8 cellular contexts compared by ENCODE assay signal in the genomic region with DNA sequence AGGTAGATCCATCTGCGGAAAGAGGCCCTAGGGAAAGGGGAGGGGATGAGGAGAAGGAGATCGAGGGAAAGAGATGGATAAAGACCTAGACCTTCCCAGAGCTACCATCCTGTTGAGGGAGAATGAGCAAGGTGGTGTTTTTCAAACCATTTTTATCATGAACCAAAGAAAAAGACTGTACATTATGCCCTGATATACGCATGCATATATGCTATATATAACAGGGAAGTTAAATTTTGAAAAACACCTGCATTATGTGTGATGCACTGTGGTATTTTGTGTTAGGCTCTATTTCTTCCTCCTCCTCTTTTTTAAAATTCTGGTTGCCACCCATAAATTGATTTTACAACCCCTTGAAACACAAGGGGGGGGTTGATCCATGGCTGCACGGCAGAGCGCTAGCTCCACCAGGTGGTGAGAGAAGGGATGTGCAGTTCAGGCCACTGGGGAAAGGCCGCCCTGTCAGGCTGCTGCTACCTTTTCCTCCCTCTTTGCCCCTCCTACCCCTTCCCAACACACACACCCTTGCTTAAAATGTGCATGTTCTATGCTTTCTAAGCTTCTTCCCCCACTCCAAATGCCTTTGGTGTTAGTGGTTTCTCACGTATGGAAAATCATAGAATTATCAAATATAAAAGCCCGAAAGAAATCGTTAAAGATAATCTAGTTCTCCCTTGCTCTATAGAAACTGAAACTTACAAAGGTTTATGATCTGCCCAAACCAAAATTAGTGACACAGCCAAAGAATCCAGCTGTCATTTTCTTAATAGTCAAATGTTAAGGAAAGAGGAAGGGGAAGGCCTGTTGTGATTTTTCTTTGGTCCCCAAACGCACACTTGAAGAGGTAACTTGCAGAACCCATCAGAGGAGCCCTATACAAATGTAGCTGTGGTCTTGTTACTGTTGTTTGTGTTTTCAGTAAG.
A peak's percentile ranks its signal among the peaks of the same experiment; 100 is the strongest.
DNase-seq lines count a peak whose midpoint lies in the region; ATAC-seq and TF ChIP-seq lines count a peak whose summit lies in the region.

No MANE protein-coding gene starts in this region.

- DNase-seq in NCI-H748 treated with DMSO at 0.1 percent for 48 hours (lab: John Stamatoyannopoulos, UW) = peak; percentile 30
- peak in 36 of 58 donors; percentile 4 to 77 (median 22) for DNase-seq in anterior cingulate cortex (lab: John Stamatoyannopoulos, UW)
- peak; percentile 22 to 35 for DNase-seq in hippocampal formation (lab: John Stamatoyannopoulos, UW)
- peak; percentile 5 for DNase-seq in stimulated activated CD4-positive, alpha-beta T cell treated with anti-CD3 and anti-CD28 coated beads, Interleukin-15, amount 100 ng/mL, for 48 hours (ENCODE audit: low read depth in 2 of 2)
- no peak for DNase-seq in cerebellar nuclear complex (lab: John Stamatoyannopoulos, UW)

- H3K79me2 ChIP-seq in DOHH2 (ENCODE audit: control insufficient read depth, low read length) = no peaks in the 10 kb centered on the region

- no peak overlapping the region for H3K27ac ChIP-seq in DOHH2 (ENCODE audit: low read depth, low read length)

- no peaks in the 10 kb centered on the region for H3F3A ChIP-seq in DOHH2 (ENCODE audit: control insufficient read depth, insufficient read depth)

- no peaks in the 10 kb centered on the region for H3K4me1 ChIP-seq in DOHH2 (ENCODE audit: control insufficient read depth, low read length)

- H3K9me2 ChIP-seq in DOHH2 (replicated peaks; ENCODE audit: control insufficient read depth, low read length) = no peaks in the 10 kb centered on the region

- no peaks in the 10 kb centered on the region for H3K9me3 ChIP-seq in DOHH2 (ENCODE audit: control insufficient read depth, insufficient read depth, low read length)

- no peaks in the 10 kb centered on the region for H3K36me3 ChIP-seq in DOHH2 (ENCODE audit: control insufficient read depth, low read length)

- peak; percentile 91 for TF ChIP-seq CTCF in DOHH2 (IDR thresholded peaks at IDR 0.05; ENCODE audit: low read depth, low read length, poor library complexity, severe bottlenecking)

- H3K4me3 ChIP-seq in DOHH2 (ENCODE audit: low read length) = no peak overlapping the region

- no peaks in the 10 kb centered on the region for H4K20me1 ChIP-seq in DOHH2 (ENCODE audit: control insufficient read depth, insufficient read depth, low read depth, low read length)

- no peak overlapping the region for H3K4me2 ChIP-seq in DOHH2 (ENCODE audit: low read length)

- peaks cover 12% of the 10 kb centered on the region for H3K27me3 ChIP-seq in DOHH2 (ENCODE audit: control insufficient read depth, low read length)

- ATAC-seq in HG03097 (IDR thresholded peaks at IDR 0.05; ENCODE audit: low FRiP score, unreplicated experiment) = peak; percentile 67
- no peak for ATAC-seq in GM18868 (IDR thresholded peaks at IDR 0.05; ENCODE audit: unreplicated experiment)

Comparison
In these comparisons a context has a peak if more than half of its experiments do, and no peak if none do; other contexts are left out.
1. DNase-seq: peak in NCI-H748 treated with DMSO at 0.1 percent for 48 hours (single experiment), anterior cingulate cortex (36 of 58), hippocampal formation (2 of 2) and stimulated activated CD4-positive, alpha-beta T cell treated with anti-CD3 and anti-CD28 coated beads, Interleukin-15, amount 100 ng/mL, for 48 hours (2 of 2); none in cerebellar nuclear complex (0 of 2).